Comparison of ENCODE assay signal across 1 cellular context in the genomic region with DNA sequence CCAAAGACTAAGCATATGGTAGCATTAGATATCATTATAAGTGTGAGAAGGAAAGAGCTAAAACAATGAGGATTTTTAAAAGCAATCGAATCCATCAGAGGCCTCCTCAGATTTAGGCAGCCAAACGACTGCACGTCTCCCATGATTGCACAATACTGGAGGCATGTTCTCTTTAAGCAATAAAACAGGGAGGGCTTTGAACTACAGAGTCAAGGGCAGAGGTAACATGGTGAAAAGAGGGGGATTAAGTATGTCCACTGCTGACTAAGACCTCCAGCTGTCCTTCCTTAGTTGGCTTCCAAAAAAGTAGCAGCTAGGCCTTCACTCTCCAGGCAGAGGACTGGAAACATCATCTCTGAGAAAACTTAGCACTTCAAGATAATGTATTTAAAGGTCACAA.
TF ChIP-seq lines count a peak whose summit lies in the region.

No MANE protein-coding gene starts in this region.

TF ChIP-seq in H1, 55 proteins besides CTCF, POLR2A, EP300 and RAD21:
- TF ChIP-seq CEBPB (IDR thresholded peaks at IDR 0.05; ENCODE audit: low read depth, low read length) = peak; percentile 57
- TF ChIP-seq, protein P1, sequence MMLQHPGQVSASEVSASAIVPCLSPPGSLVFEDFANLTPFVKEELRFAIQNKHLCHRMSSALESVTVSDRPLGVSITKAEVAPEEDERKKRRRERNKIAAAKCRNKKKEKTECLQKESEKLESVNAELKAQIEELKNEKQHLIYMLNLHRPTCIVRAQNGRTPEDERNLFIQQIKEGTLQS (IDR thresholded peaks at IDR 0.05; ENCODE audit: insufficient read depth, low read depth, low read length) = no peak
TF ChIP-seq in H1: peak in this region for 1.
